ENCODE assay signal across 10 cellular contexts in genomic region chr10:110446954-110447608, GRCh38. TPM values are rescaled to one million over a fixed set of nuclear protein-coding genes. Genes with fewer than 3 reads are reported as not detected.
A peak's percentile ranks its signal among the peaks of the same experiment; 100 is the strongest.
DNase-seq lines count a peak whose midpoint lies in the region; ATAC-seq and TF ChIP-seq lines count a peak whose summit lies in the region.
"Had no signal": no experiment of that assay in that cellular context is flagged by ENCODE, and none has a peak within 500 bp of the region (broad histone marks: within the 10 kb centered on the region; RNA-seq: fewer than 3 reads in every experiment).

No MANE protein-coding gene starts in this region.

- no peaks in the 10 kb centered on the region for H3K27me3 ChIP-seq in osteoblast (ENCODE audit: insufficient read depth, low read length)
- H3K27me3 ChIP-seq in Karpas-422 (ENCODE audit: low read length) = 0 out of 2 replicates have a peak, but pooled peaks cover 2% of the 10 kb centered on the region

- H3K4me2 ChIP-seq in osteoblast (ENCODE audit: insufficient read depth, low read length) (peak overlapping the region; percentile 33), Karpas-422 (ENCODE audit: low read depth, low read length, poor library complexity, severe bottlenecking) (no peak overlapping the region)

- H3K79me2 ChIP-seq in osteoblast (ENCODE audit: insufficient read depth, low read length) (no peaks in the 10 kb centered on the region), Karpas-422 (ENCODE audit: low read length) (no peaks in the 10 kb centered on the region)

- H4K20me1 ChIP-seq in osteoblast (ENCODE audit: insufficient read depth, low read length) = no peaks in the 10 kb centered on the region
- H4K20me1 ChIP-seq in Karpas-422 (ENCODE audit: insufficient read depth, low read depth, low read length) = no peaks in the 10 kb centered on the region

- peak; percentile 49 for DNase-seq in GDM1 (lab: John Stamatoyannopoulos, UW)
- peak; percentile 71 for DNase-seq in NOMO-1 treated with DMSO at 0.1 percent for 48 hours (lab: John Stamatoyannopoulos, UW; ENCODE audit: unreplicated experiment)
- peak; percentile 87 to 92 for DNase-seq in dermis microvascular lymphatic vessel endothelial cell (ENCODE audit: low read depth in 2 of 2)
- DNase-seq in osteoblast (ENCODE audit: insufficient read length, low spot score, missing footprints) = peak; percentile 95
- no peak for DNase-seq in stimulated activated naive CD4-positive, alpha-beta T cell treated with Interleukin-2 at 50 U/mL for 16 hours (lab: John Stamatoyannopoulos, UW)
- DNase-seq in Karpas-422 = no peak
- DNase-seq: activated gamma-delta T cell, NCI-H2171 treated with DMSO at 0.1 percent for 48 hours had no signal

- H3K27ac ChIP-seq in osteoblast (ENCODE audit: low read depth, low read length) (peak overlapping the region; percentile 88), Karpas-422 (ENCODE audit: low read length) (no peak overlapping the region)

- H3K4me1 ChIP-seq in osteoblast (ENCODE audit: insufficient read depth, low read length) (peaks cover 16% of the 10 kb centered on the region), Karpas-422 (ENCODE audit: low read length) (peaks cover 7% of the 10 kb centered on the region)

- H3K4me3 ChIP-seq in osteoblast (ENCODE audit: insufficient read depth, low read length) (no peak overlapping the region), Karpas-422 (ENCODE audit: low read length) (no peak overlapping the region)

- H3K36me3 ChIP-seq in osteoblast (ENCODE audit: insufficient read depth, low read length) = no peaks in the 10 kb centered on the region
- no peaks in the 10 kb centered on the region for H3K36me3 ChIP-seq in Karpas-422 (ENCODE audit: insufficient read depth, low read length)

- H2AFZ ChIP-seq in osteoblast (ENCODE audit: low read length) (peak overlapping the region; percentile 80), Karpas-422 (ENCODE audit: low read length) (no peak overlapping the region)

- H3K9me3 ChIP-seq in osteoblast (ENCODE audit: low read depth, low read length) (no peaks in the 10 kb centered on the region), Karpas-422 (ENCODE audit: low read length) (no peaks in the 10 kb centered on the region)

- ATAC-seq in GM18907 (IDR thresholded peaks at IDR 0.05; ENCODE audit: unreplicated experiment) = no peak
- no peak for ATAC-seq in HG02852 (IDR thresholded peaks at IDR 0.05; ENCODE audit: unreplicated experiment)

- peak; percentile 29 for TF ChIP-seq CTCF in osteoblast (IDR thresholded peaks at IDR 0.05; ENCODE audit: extremely low read depth, low read depth, low read length)

- H3K9me2 ChIP-seq in Karpas-422 (replicated peaks; ENCODE audit: insufficient read depth, low read length) = no peaks in the 10 kb centered on the region

- H3K9ac ChIP-seq in Karpas-422 (ENCODE audit: low read length) = no peak overlapping the region

RNA-seq across cellular contexts. Expression of gene DUSP5, which starts 50.6 kb away (rescaled TPM):
- total RNA-seq in dermis microvascular lymphatic vessel endothelial cell (34.1 and 41.1 TPM in 2 replicates), osteoblast (8.5 and 10.1 TPM in 2 replicates)
- total RNA-seq in Karpas-422 (2014; rRNA removed; shearing (Covaris generic); ENCODE audit: low replicate concordance) = 23.6 and 26.6 TPM in 2 replicates

Comparison
In these comparisons a context has a peak if more than half of its experiments do, and no peak if none do; other contexts are left out.
1. DNase-seq: peak in GDM1 (single experiment), NOMO-1 treated with DMSO at 0.1 percent for 48 hours (single experiment), dermis microvascular lymphatic vessel endothelial cell (2 of 2) and osteoblast (single experiment); none in stimulated activated naive CD4-positive, alpha-beta T cell treated with Interleukin-2 at 50 U/mL for 16 hours (single experiment) and Karpas-422 (single experiment).